9 cellular contexts compared by ENCODE assay signal in genomic region chr16:88804552-88805339, GRCh38. TPM values are rescaled to one million over a fixed set of nuclear protein-coding genes. Genes with fewer than 3 reads are reported as not detected.
DNase-seq lines count a peak whose midpoint lies in the region; ATAC-seq and TF ChIP-seq lines count a peak whose summit lies in the region.
"Had no signal": no experiment of that assay in that cellular context is flagged by ENCODE, and none has a peak within 500 bp of the region (broad histone marks: within the 10 kb centered on the region; RNA-seq: fewer than 3 reads in every experiment).

No MANE protein-coding gene starts in this region.

- peaks cover 34% of the 10 kb centered on the region for H3K36me3 Mint-ChIP-seq in activated CD4-positive, alpha-beta T cell treated with anti-CD3 and anti-CD28 coated beads, Interleukin-2, amount 10 ng/mL, durations not matched to agents 24 days and 14 days (ENCODE audit: low read depth)
- peaks cover 25% of the 10 kb centered on the region for H3K36me3 Mint-ChIP-seq in central memory CD8-positive, alpha-beta T cell (ENCODE audit: insufficient read depth)

- H3K27ac ChIP-seq in neural cell (ENCODE audit: low read length), result no peak overlapping the region
- H3K27ac ChIP-seq: body of pancreas had no signal

- TF ChIP-seq CTCF in neural cell (IDR thresholded peaks at IDR 0.05; ENCODE audit: poor library complexity, severe bottlenecking), result no peak

- peak overlapping the region; percentile 70 for H3K4me3 ChIP-seq in neural cell (ENCODE audit: low read length)
- H3K4me3 ChIP-seq: body of pancreas had no signal

- H3K27me3 ChIP-seq in neural cell (ENCODE audit: insufficient read depth, low read depth, low read length), result no peaks in the 10 kb centered on the region
- H3K27me3 ChIP-seq: body of pancreas had no signal

- H3K27me3 Mint-ChIP-seq in activated CD4-positive, alpha-beta T cell treated with anti-CD3 and anti-CD28 coated beads, Interleukin-2, amount 10 ng/mL, durations not matched to agents 24 days and 14 days, result no peaks in the 10 kb centered on the region
- no peaks in the 10 kb centered on the region for H3K27me3 Mint-ChIP-seq in central memory CD8-positive, alpha-beta T cell

- H3K36me3 ChIP-seq in neural cell (ENCODE audit: insufficient read depth, low read length), result no peaks in the 10 kb centered on the region

- H3K9me2 ChIP-seq in neural cell (ENCODE audit: insufficient read depth, low read length), result no peaks in the 10 kb centered on the region

- ATAC-seq in central memory CD8-positive, alpha-beta T cell (replicated peaks; ENCODE audit: extremely low read depth, poor library complexity, severe bottlenecking), result no peak
- ATAC-seq in HG02970 (IDR thresholded peaks at IDR 0.05; ENCODE audit: low FRiP score, unreplicated experiment) (no peak), HG02623 (IDR thresholded peaks at IDR 0.05; ENCODE audit: unreplicated experiment) (no peak)
- ATAC-seq: body of pancreas had no signal

- peak; percentile 84 for DNase-seq in activated CD4-positive, alpha-beta T cell treated with anti-CD3 and anti-CD28 coated beads, Interleukin-2, amount 10 ng/mL, durations not matched to agents 24 days and 14 days
- DNase-seq in activated CD4-positive, alpha-beta T cell treated with anti-CD3 and anti-CD28 coated beads, Interleukin-2, amount 50 U/mL, for 1 hour, result no peak
- peak; percentile 38 for DNase-seq in NCI-H69 (lab: John Stamatoyannopoulos, UW)
- no peak for DNase-seq in central memory CD8-positive, alpha-beta T cell (ENCODE audit: low spot score in 2 of 2)
- no peak for DNase-seq in AML-193 (lab: John Stamatoyannopoulos, UW)

- TF ChIP-seq RAD21 in neural cell (conservative IDR thresholded peaks at IDR 0.05), result no peak

- peaks cover 7% of the 10 kb centered on the region for H3K79me2 ChIP-seq in neural cell (replicated peaks; ENCODE audit: insufficient read depth, low read length)

- no peaks in the 10 kb centered on the region for H3K9me3 ChIP-seq in neural cell (ENCODE audit: low read length)
- H3K9me3 ChIP-seq: body of pancreas had no signal

- peak overlapping the region; percentile 34 for H3K9ac ChIP-seq in neural cell (ENCODE audit: low read length)

- H2AFZ ChIP-seq in neural cell (ENCODE audit: low read depth, low read length), result no peak overlapping the region

- intact Hi-C loops in activated CD4-positive, alpha-beta T cell treated with anti-CD3 and anti-CD28 coated beads, Interleukin-2, amount 10 ng/mL, durations not matched to agents 24 days and 14 days (cut with micrococcal nuclease), result no loop called here

- H3K9me3 Mint-ChIP-seq in activated CD4-positive, alpha-beta T cell treated with anti-CD3 and anti-CD28 coated beads, Interleukin-2, amount 10 ng/mL, durations not matched to agents 24 days and 14 days, result no peaks in the 10 kb centered on the region
- no peaks in the 10 kb centered on the region for H3K9me3 Mint-ChIP-seq in central memory CD8-positive, alpha-beta T cell

- no peak overlapping the region for H3K4me2 ChIP-seq in neural cell (ENCODE audit: low read length)

- H3K4me3 Mint-ChIP-seq in activated CD4-positive, alpha-beta T cell treated with anti-CD3 and anti-CD28 coated beads, Interleukin-2, amount 10 ng/mL, durations not matched to agents 24 days and 14 days, result peak overlapping the region; percentile 83
- H3K4me3 Mint-ChIP-seq in central memory CD8-positive, alpha-beta T cell, result peak overlapping the region; percentile 81

- no peak for TF ChIP-seq EP300 in neural cell (conservative IDR thresholded peaks at IDR 0.05; ENCODE audit: poor library complexity, severe bottlenecking)

- H3F3A ChIP-seq in neural cell (ENCODE audit: insufficient read depth, low read length, poor library complexity, severe bottlenecking), result no peaks in the 10 kb centered on the region

- H4K20me1 ChIP-seq in neural cell (ENCODE audit: insufficient read depth), result no peaks in the 10 kb centered on the region

- H3K4me1 Mint-ChIP-seq in activated CD4-positive, alpha-beta T cell treated with anti-CD3 and anti-CD28 coated beads, Interleukin-2, amount 10 ng/mL, durations not matched to agents 24 days and 14 days, result peaks cover 17% of the 10 kb centered on the region
- H3K4me1 Mint-ChIP-seq in central memory CD8-positive, alpha-beta T cell, result peaks cover 4% of the 10 kb centered on the region

- peak overlapping the region; percentile 76 for H3K27ac Mint-ChIP-seq in activated CD4-positive, alpha-beta T cell treated with anti-CD3 and anti-CD28 coated beads, Interleukin-2, amount 10 ng/mL, durations not matched to agents 24 days and 14 days
- peak overlapping the region; percentile 88 for H3K27ac Mint-ChIP-seq in central memory CD8-positive, alpha-beta T cell (ENCODE audit: low read depth)

TF ChIP-seq in neural cell, 6 proteins besides CTCF, POLR2A, EP300 and RAD21:
- TF ChIP-seq EZH2 (IDR thresholded peaks at IDR 0.05; ENCODE audit: borderline replicate concordance, insufficient read depth, low read length, poor library complexity, severe bottlenecking), result no peak
- no peak for TF ChIP-seq POLR2AphosphoS5 (IDR thresholded peaks at IDR 0.05)
- TF ChIP-seq TAF1 (IDR thresholded peaks at IDR 0.05; ENCODE audit: low read depth), result no peak
- TF ChIP-seq SMC3 (conservative IDR thresholded peaks at IDR 0.05; ENCODE audit: poor library complexity), result no peak
- TF ChIP-seq REST (IDR thresholded peaks at IDR 0.05; ENCODE audit: borderline replicate concordance), result no peak
- no peak for TF ChIP-seq MXI1 (conservative IDR thresholded peaks at IDR 0.05; ENCODE audit: poor library complexity, severe bottlenecking)

RNA-seq across cellular contexts. Expression of gene CDT1, which starts 1.2 kb away (rescaled TPM):
- 93.2 and 98.3 TPM in 2 replicates for total RNA-seq in activated CD4-positive, alpha-beta T cell treated with anti-CD3 and anti-CD28 coated beads, Interleukin-2, amount 10 ng/mL, durations not matched to agents 24 days and 14 days
- 1.0 and 5.2 TPM in 2 replicates for polyA plus RNA-seq in neural cell
- 1.5 and 10.5 TPM in 2 replicates for polyA minus RNA-seq in neural cell

RNA-seq across cellular contexts. Expression of gene APRT, which starts 7.0 kb away (rescaled TPM):
- total RNA-seq in activated CD4-positive, alpha-beta T cell treated with anti-CD3 and anti-CD28 coated beads, Interleukin-2, amount 10 ng/mL, durations not matched to agents 24 days and 14 days, result 312 and 314 TPM in 2 replicates
- 52.0 and 52.5 TPM in 2 replicates for polyA plus RNA-seq in neural cell
- 12.7 and 15.1 TPM in 2 replicates for polyA minus RNA-seq in neural cell

RNA-seq across cellular contexts. Expression of gene PIEZO1, which starts 19.7 kb away (rescaled TPM):
- total RNA-seq in activated CD4-positive, alpha-beta T cell treated with anti-CD3 and anti-CD28 coated beads, Interleukin-2, amount 10 ng/mL, durations not matched to agents 24 days and 14 days, result 219 and 226 TPM in 2 replicates
- polyA plus RNA-seq in neural cell, result not detected in 2 replicates
- 0.24 TPM in 1 of 2 replicates, not detected in the other for polyA minus RNA-seq in neural cell

RNA-seq across cellular contexts. Expression of gene GALNS, which starts 52.0 kb away (rescaled TPM):
- total RNA-seq in activated CD4-positive, alpha-beta T cell treated with anti-CD3 and anti-CD28 coated beads, Interleukin-2, amount 10 ng/mL, durations not matched to agents 24 days and 14 days, result 23.2 and 23.4 TPM in 2 replicates
- 18.9 and 19.4 TPM in 2 replicates for polyA plus RNA-seq in neural cell
- polyA minus RNA-seq in neural cell, result 15.3 and 16.8 TPM in 2 replicates

RNA-seq across cellular contexts. Expression of gene TRAPPC2L, which starts 52.2 kb away (rescaled TPM):
- 62.1 and 67.1 TPM in 2 replicates for total RNA-seq in activated CD4-positive, alpha-beta T cell treated with anti-CD3 and anti-CD28 coated beads, Interleukin-2, amount 10 ng/mL, durations not matched to agents 24 days and 14 days
- polyA plus RNA-seq in neural cell, result 56.8 and 70.2 TPM in 2 replicates
- polyA minus RNA-seq in neural cell, result 35.1 and 37.7 TPM in 2 replicates

Comparison
In these comparisons a context has a peak if more than half of its experiments do, and no peak if none do; other contexts are left out.
1. DNase-seq: peak in activated CD4-positive, alpha-beta T cell treated with anti-CD3 and anti-CD28 coated beads, Interleukin-2, amount 10 ng/mL, durations not matched to agents 24 days and 14 days (single experiment) and NCI-H69 (single experiment); none in activated CD4-positive, alpha-beta T cell treated with anti-CD3 and anti-CD28 coated beads, Interleukin-2, amount 50 U/mL, for 1 hour (single experiment), central memory CD8-positive, alpha-beta T cell (0 of 2) and AML-193 (0 of 2).